In genomic region chr20:31722388-31723281, GRCh38 we compare ENCODE assay signal across 8 cellular contexts. TPM values are rescaled to one million over a fixed set of nuclear protein-coding genes. Genes with fewer than 3 reads are reported as not detected.
A peak's percentile ranks its signal among the peaks of the same experiment; 100 is the strongest.
DNase-seq lines count a peak whose midpoint lies in the region; ATAC-seq, FAIRE-seq and TF ChIP-seq lines count a peak whose summit lies in the region.

TSS of gene BCL2L1 (minus strand) at chr20:31722868. CDS start at chr20:31722218, 650 bp downstream.

- H3K27me3 ChIP-seq in keratinocyte (ENCODE audit: control insufficient read depth, extremely low read depth, insufficient read depth, low read length), result no peaks in the 10 kb centered on the region

- peak; percentile 89 for DNase-seq in EH (ENCODE audit: low read depth)
- peak; percentile 77 for DNase-seq in NCI-H226
- peak; percentile 66 for DNase-seq in activated CD4-positive, CD25-positive, alpha-beta regulatory T cell treated with anti-CD3 and anti-CD28 coated beads, Interleukin-2, amount 50 U/mL, for 72 hours
- DNase-seq in cerebellar cortex (ENCODE audit: low spot score), result peak; percentile 79
- DNase-seq in keratinocyte (ENCODE audit: low read depth, low spot score), result no peak
- DNase-seq in stimulated activated CD4-positive, alpha-beta T cell treated with anti-CD3 and anti-CD28 coated beads, Interleukin-12 subunit alpha, Interleukin-12 subunit beta, amount 100 ng/mL, for 48 hours (ENCODE audit: low read depth in 2 of 3, low spot score in 1 of 3), result peak; percentile 67 to 78 (median 69)
- no peak for DNase-seq in HTR-8/SVneo (ENCODE audit: insufficient read length, low spot score)

- peak within 1 kb of the TSS; percentile 64 for H2AFZ ChIP-seq in keratinocyte (ENCODE audit: control insufficient read depth, low read length)

- peaks cover 24% of the 10 kb centered on the region for H3K4me1 ChIP-seq in keratinocyte (ENCODE audit: control insufficient read depth, extremely low read depth, insufficient read depth, low read length)

- H3K36me3 ChIP-seq in keratinocyte (ENCODE audit: control insufficient read depth in 2 of 2, extremely low read depth in 1 of 2, insufficient read depth in 2 of 2, low read length in 2 of 2), result peaks cover 13 to 30% of the 10 kb centered on the region in 2 experiments

- ATAC-seq in HG02870 (IDR thresholded peaks at IDR 0.05; ENCODE audit: unreplicated experiment), result peak; percentile 25

- peak within 1 kb of the TSS; percentile 98 for H3K4me2 ChIP-seq in keratinocyte (ENCODE audit: control insufficient read depth, extremely low read depth, insufficient read depth, low read depth, low read length)

- H3K9me1 ChIP-seq in keratinocyte (ENCODE audit: control insufficient read depth, extremely low read depth, insufficient read depth, low read length), result no peaks in the 10 kb centered on the region

- no peaks in the 10 kb centered on the region for H3K9me3 ChIP-seq in keratinocyte (ENCODE audit: control insufficient read depth, low read depth, low read length)

- peaks cover 54% of the 10 kb centered on the region for H3K79me2 ChIP-seq in keratinocyte (ENCODE audit: control insufficient read depth, insufficient read depth, low read length)

- peak within 1 kb of the TSS; percentile 98 for H3K27ac ChIP-seq in keratinocyte (ENCODE audit: control insufficient read depth, insufficient read depth, low read length)

- FAIRE-seq in keratinocyte (lab: Jason Lieb, UNC), result no peak
- FAIRE-seq in HTR-8/SVneo (lab: Jason Lieb, UNC), result no peak

- no peaks in the 10 kb centered on the region for H4K20me1 ChIP-seq in keratinocyte (ENCODE audit: control insufficient read depth, extremely low read depth, insufficient read depth, low read length)

- dilution Hi-C loops in keratinocyte (cut with MboI; ENCODE audit: extremely low pct_ligation_motif_present, low sequenced_read_pairs), result no loop called here

- H3K4me3 ChIP-seq in keratinocyte (ENCODE audit: control insufficient read depth in 2 of 3, extremely low read depth in 1 of 3, insufficient read depth in 2 of 3, low read depth in 1 of 3, low read length in 3 of 3), result peak within 1 kb of the TSS; percentile 79 to 97 (median 83)

- peak; percentile 56 to 90 (median 74) for TF ChIP-seq CTCF in keratinocyte (optimal IDR thresholded peaks at IDR 0.05 in 1 of 3, IDR thresholded peaks at IDR 0.05 in 1 of 3, conservative IDR thresholded peaks at IDR 0.05 in 1 of 3; ENCODE audit: extremely low read depth in 1 of 3, insufficient read depth in 2 of 3, low read length in 3 of 3)

- H3K9ac ChIP-seq in keratinocyte (ENCODE audit: control insufficient read depth, extremely low read depth, insufficient read depth, low read length), result peak within 1 kb of the TSS; percentile 99

RNA-seq across cellular contexts. Expression of gene BCL2L1, which starts in this region (rescaled TPM):
- polyA plus RNA-seq in keratinocyte, result 90.0 to 142 TPM (median 109 TPM) in 3 replicates
- polyA plus RNA-seq in keratinocyte (2011; ENCODE audit: low read depth), result 197 TPM
- polyA plus RNA-seq in keratinocyte (2011; cell fraction: cytosol; rRNA removed), result 118 and 127 TPM in 2 replicates
- polyA plus RNA-seq in keratinocyte (2011; cell fraction: nucleus; rRNA removed), result 135 and 145 TPM in 2 replicates
- polyA plus RNA-seq in keratinocyte (2012; ENCODE audit: low replicate concordance), result 123 and 151 TPM in 2 replicates
- polyA minus RNA-seq in keratinocyte, result 66.2 to 107 TPM (median 79.9 TPM) in 3 replicates
- 90.0 TPM for polyA minus RNA-seq in keratinocyte (2011; cell fraction: cytosol; rRNA and poly(A)+ RNA removed)
- polyA minus RNA-seq in keratinocyte (2011; cell fraction: nucleus; rRNA and poly(A)+ RNA removed), result 68.3 and 89.0 TPM in 2 replicates

Comparison
In these comparisons a context has a peak if more than half of its experiments do, and no peak if none do; other contexts are left out.
1. DNase-seq: peak in EH (single experiment), NCI-H226 (single experiment), activated CD4-positive, CD25-positive, alpha-beta regulatory T cell treated with anti-CD3 and anti-CD28 coated beads, Interleukin-2, amount 50 U/mL, for 72 hours (single experiment), cerebellar cortex (single experiment) and stimulated activated CD4-positive, alpha-beta T cell treated with anti-CD3 and anti-CD28 coated beads, Interleukin-12 subunit alpha, Interleukin-12 subunit beta, amount 100 ng/mL, for 48 hours (3 of 3); none in keratinocyte (single experiment) and HTR-8/SVneo (single experiment).